Comparison of ENCODE assay signal across 18 cellular contexts in genomic region chr2:59276917-59277316, GRCh38.
DNase-seq lines count a peak whose midpoint lies in the region; ATAC-seq and FAIRE-seq lines count a peak whose summit lies in the region.
"Had no signal": no experiment of that assay in that cellular context is flagged by ENCODE, and none has a peak within 500 bp of the region (broad histone marks: within the 10 kb centered on the region; RNA-seq: fewer than 3 reads in every experiment).

No MANE protein-coding gene starts in this region.

- peak; percentile 45 for FAIRE-seq in GM18507 (lab: Jason Lieb, UNC)

- peak; percentile 46 for ATAC-seq in HG02678 (IDR thresholded peaks at IDR 0.05; ENCODE audit: unreplicated experiment)
- peak; percentile 66 for ATAC-seq in HG03571 (IDR thresholded peaks at IDR 0.05; ENCODE audit: unreplicated experiment)
- ATAC-seq in GM18873 (IDR thresholded peaks at IDR 0.05; ENCODE audit: low FRiP score, unreplicated experiment) = no peak
- ATAC-seq in Right ventricle myocardium inferior = no peak
- ATAC-seq: PC-3 had no signal

- intact Hi-C loops in Right ventricle myocardium inferior (cut with DNase I) = no loop called here

- no peak for DNase-seq in GM18507 (ENCODE audit: extremely low spot score, insufficient read length, low read depth)
- DNase-seq in kidney tubule cell (ENCODE audit: low spot score) = peak; percentile 65
- no peak for DNase-seq in putamen (ENCODE audit: low spot score)
- DNase-seq in stimulated activated CD4-positive, alpha-beta T cell treated with anti-CD3 and anti-CD28 coated beads, Interleukin-2, amount 100 ng/mL, for 24 hours = no peak
- DNase-seq in Right ventricle myocardium inferior (ENCODE audit: missing footprints) = no peak
- DNase-seq: BE2C; CD4-positive, CD25-positive, alpha-beta regulatory T cell; DMS153; GDM1; H7; HFFc6; NCI-H187 treated with DMSO at 0.1 percent for 48 hours; NCI-H226; NCI-H524 had no signal

Comparison
In these comparisons a context has a peak if more than half of its experiments do, and no peak if none do; other contexts are left out.
1. ATAC-seq: peak in HG02678 (single experiment) and HG03571 (single experiment); none in GM18873 (single experiment) and Right ventricle myocardium inferior (single experiment).